ENCODE assay signal across 9 cellular contexts in the genomic region with DNA sequence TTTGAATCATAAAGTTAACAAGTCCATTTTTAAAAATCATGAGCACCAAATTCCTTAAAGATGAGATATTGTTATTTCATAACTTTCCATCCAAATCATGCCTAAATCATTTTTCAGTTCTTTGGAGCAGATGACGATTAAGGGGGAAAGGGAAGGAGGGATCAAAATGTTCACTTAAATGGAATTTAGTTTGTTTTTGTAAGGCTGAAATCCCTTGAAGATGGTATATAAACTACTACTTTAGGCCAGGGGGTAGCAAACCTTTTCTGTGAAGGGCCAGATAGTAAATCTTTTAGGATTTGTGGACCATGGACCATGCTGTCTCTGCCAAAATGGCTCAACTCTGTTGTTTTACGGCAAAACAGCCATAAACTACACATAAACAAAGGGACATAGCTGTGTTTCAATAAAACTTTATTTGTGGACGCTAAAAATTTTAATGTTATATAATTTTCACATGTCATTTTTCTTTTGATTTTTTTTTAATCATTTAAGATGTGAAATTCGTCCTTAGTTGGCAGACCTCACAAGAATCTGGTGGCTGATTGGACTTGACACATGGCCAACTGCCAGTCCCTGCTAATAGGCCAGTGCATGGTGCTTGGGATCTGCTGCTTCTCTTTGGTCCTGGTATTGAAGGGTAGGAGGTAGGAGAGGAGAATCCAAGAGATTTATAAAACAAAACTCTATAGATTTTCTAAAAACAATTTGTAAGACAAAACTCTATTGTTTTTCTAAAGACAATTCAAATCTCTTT. TPM values are rescaled to one million over a fixed set of nuclear protein-coding genes. Genes with fewer than 3 reads are reported as not detected.
DNase-seq lines count a peak whose midpoint lies in the region; ATAC-seq, FAIRE-seq and TF ChIP-seq lines count a peak whose summit lies in the region.
"Had no signal": no experiment of that assay in that cellular context is flagged by ENCODE, and none has a peak within 500 bp of the region (broad histone marks: within the 10 kb centered on the region; RNA-seq: fewer than 3 reads in every experiment).

No MANE protein-coding gene starts in this region.

- H3K4me1 ChIP-seq in adipocyte (ENCODE audit: control insufficient read depth, insufficient read depth, low read length) (peaks cover 66% of the 10 kb centered on the region), right atrium auricular region (peaks cover 0 to 38% of the 10 kb centered on the region in 2 donors), thyroid gland (peaks cover 10 to 30% of the 10 kb centered on the region in 2 donors), mesendoderm (ENCODE audit: control insufficient read depth, low read depth, low read length) (no peaks in the 10 kb centered on the region), pancreas (peaks cover 12 to 37% (median 30%) of the 10 kb centered on the region in 3 donors)

- H3K18ac ChIP-seq in mesendoderm (ENCODE audit: low read length): no peak overlapping the region

- H3K4ac ChIP-seq in mesendoderm (ENCODE audit: low read depth, low read length): no peak overlapping the region

- H3K27ac ChIP-seq in right atrium auricular region (peak overlapping the region; percentile 63 to 83), thyroid gland (peak overlapping the region; percentile 27 to 65 (median 28)), mesendoderm (ENCODE audit: low read depth, low read length) (no peak overlapping the region), pancreas (no peak overlapping the region)

- ATAC-seq in HG03469 (IDR thresholded peaks at IDR 0.05; ENCODE audit: unreplicated experiment) (no peak), pancreas (no peak)
- ATAC-seq: T-cell had no signal

- H4K8ac ChIP-seq in mesendoderm (ENCODE audit: low read depth, low read length): no peak overlapping the region

- H3K36me3 ChIP-seq in adipocyte (ENCODE audit: control insufficient read depth, insufficient read depth, low read length, severe bottlenecking): no peaks in the 10 kb centered on the region
- H3K36me3 ChIP-seq in right atrium auricular region: no peaks in the 10 kb centered on the region
- H3K36me3 ChIP-seq in thyroid gland: no peaks in the 10 kb centered on the region
- no peaks in the 10 kb centered on the region for H3K36me3 ChIP-seq in mesendoderm (ENCODE audit: control insufficient read depth, insufficient read depth, low read length)
- no peaks in the 10 kb centered on the region for H3K36me3 ChIP-seq in pancreas

- H2AK5ac ChIP-seq in mesendoderm (ENCODE audit: low read length): no peak overlapping the region

- no peak overlapping the region for H3K4me2 ChIP-seq in mesendoderm (ENCODE audit: low read length)

- no peak overlapping the region for H2BK15ac ChIP-seq in mesendoderm (replicated peaks; ENCODE audit: low read depth)

- H3K27me3 ChIP-seq in adipocyte (replicated peaks; ENCODE audit: control insufficient read depth, insufficient read depth, low read length): no peaks in the 10 kb centered on the region
- H3K27me3 ChIP-seq in right atrium auricular region: no peaks in the 10 kb centered on the region
- H3K27me3 ChIP-seq in thyroid gland: no peaks in the 10 kb centered on the region
- no peaks in the 10 kb centered on the region for H3K27me3 ChIP-seq in mesendoderm (ENCODE audit: insufficient read depth, low read length, poor library complexity)
- H3K27me3 ChIP-seq in pancreas: no peaks in the 10 kb centered on the region

- intact Hi-C loops in thyroid gland (cut with DNase I) (no loop called here), pancreas (cut with DNase I) (no loop called here)

- H3K9ac ChIP-seq in adipocyte (ENCODE audit: low read length) (peak overlapping the region; percentile 88), mesendoderm (ENCODE audit: low read length) (no peak overlapping the region)

- no peak for TF ChIP-seq CTCF in right atrium auricular region (IDR thresholded peaks at IDR 0.05)
- no peak for TF ChIP-seq CTCF in thyroid gland (IDR thresholded peaks at IDR 0.05)
- TF ChIP-seq CTCF in pancreas (IDR thresholded peaks at IDR 0.05): no peak

- H2BK120ac ChIP-seq in mesendoderm (ENCODE audit: low read depth, low read length): no peak overlapping the region

- DNase-seq in HCEC 1CT (peak; percentile 98), adipocyte (ENCODE audit: low read depth) (peak; percentile 93), right atrium auricular region (ENCODE audit: low spot score) (no peak), thyroid gland (no peak), mesendoderm (no peak), pancreas (no peak)
- DNase-seq: NCI-H2171 treated with DMSO at 0.1 percent for 48 hours, T-cell had no signal

- H3K79me2 ChIP-seq in mesendoderm (ENCODE audit: control insufficient read depth, insufficient read depth, low read length): no peaks in the 10 kb centered on the region

- H3K79me1 ChIP-seq in mesendoderm (ENCODE audit: low read length): no peaks in the 10 kb centered on the region

- H3K4me3 ChIP-seq in adipocyte (ENCODE audit: low read length) (peak overlapping the region; percentile 75), right atrium auricular region (no peak overlapping the region), thyroid gland (replicated peaks in 1 of 3) (no peak overlapping the region), mesendoderm (ENCODE audit: low read length) (no peak overlapping the region), pancreas (no peak overlapping the region)

- H3K9me3 ChIP-seq in adipocyte (ENCODE audit: control insufficient read depth, low read length) (no peaks in the 10 kb centered on the region), right atrium auricular region (no peaks in the 10 kb centered on the region), thyroid gland (no peaks in the 10 kb centered on the region), pancreas (no peaks in the 10 kb centered on the region)

- no peak overlapping the region for H3K23ac ChIP-seq in mesendoderm (ENCODE audit: low read length)

- H4K5ac ChIP-seq in mesendoderm (ENCODE audit: low read length): no peak overlapping the region

- H2BK5ac ChIP-seq in mesendoderm (ENCODE audit: low read length): no peak overlapping the region

- H3K56ac ChIP-seq in mesendoderm (ENCODE audit: low read length): no peak overlapping the region

- WGBS in thyroid gland, 2 donors: 78 to 83% methylated on average over 4 of the region's 4 CpGs
- no CpG with 5 or more reads among the region's 4 CpGs for WGBS in mesendoderm (ENCODE audit: extremely low coverage, insufficient coverage, low lambda C conversion rate)
- 72 to 74% methylated on average over 4 of the region's 4 CpGs for WGBS in pancreas, 2 donors

- no peak for FAIRE-seq in pancreas (lab: Jason Lieb, UNC)

- no peak for TF ChIP-seq POLR2A in thyroid gland (IDR thresholded peaks at IDR 0.05)

RNA-seq across cellular contexts. Expression of gene RTN4, which starts 52.0 kb away (rescaled TPM):
- 100 to 1,000 TPM; 152 to 203 TPM for total RNA-seq in right atrium auricular region
- total RNA-seq in thyroid gland: 100 to 1,000 TPM; 144 to 256 (median 180) TPM
- polyA plus RNA-seq in mesendoderm (2013, experiment 1 of 2): 369 TPM
- polyA plus RNA-seq in mesendoderm (2013, experiment 2 of 2): 372 TPM
- 100 to 1,000 TPM in 1 of 6 donors, 10 to 100 TPM in 5; 38.3 to 105 (median 77.3) TPM for total RNA-seq in pancreas
- 10 to 100 TPM; 59.2 to 97.8 TPM for polyA plus RNA-seq in pancreas

Comparison
In these comparisons a context has a peak if more than half of its experiments do, and no peak if none do; other contexts are left out.
1. DNase-seq: peak in HCEC 1CT (single experiment) and adipocyte (single experiment); none in right atrium auricular region (single experiment), thyroid gland (0 of 2), mesendoderm (single experiment) and pancreas (0 of 6).
2. H3K27ac ChIP-seq: peak in right atrium auricular region (2 of 2) and thyroid gland (3 of 3); none in mesendoderm (single experiment) and pancreas (0 of 4).